In the genomic region with DNA sequence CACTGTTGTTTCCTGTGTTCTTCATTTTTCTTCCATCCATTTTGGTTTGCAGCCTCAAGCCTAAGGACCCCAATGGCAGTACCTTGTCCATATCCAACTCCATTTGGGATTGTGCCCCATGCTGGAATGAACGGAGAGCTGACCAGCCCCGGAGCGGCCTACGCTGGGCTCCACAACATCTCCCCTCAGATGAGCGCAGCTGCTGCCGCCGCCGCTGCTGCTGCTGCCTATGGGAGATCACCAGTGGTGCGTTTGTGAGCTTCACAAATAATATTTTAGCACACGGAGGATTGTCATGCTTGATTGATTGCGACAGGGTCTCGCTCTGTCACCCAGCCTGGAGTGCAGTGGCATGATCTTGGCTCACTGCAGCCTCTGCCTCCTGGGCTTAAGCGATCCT, we compare ENCODE assay signal across 1 cellular context.
TF ChIP-seq lines count a peak whose summit lies in the region.

No MANE protein-coding gene starts in this region.

TF ChIP-seq in GM23338, 12 proteins besides CTCF, POLR2A, EP300 and RAD21 (continued from another document):
- TF ChIP-seq ZNF462 (CRISPR knock-in tag; IDR thresholded peaks at IDR 0.05), result no peak
